ENCODE assay signal across 24 cellular contexts in genomic region chr20:48342822-48343513, GRCh38.
"Had no signal": no experiment of that assay in that cellular context is flagged by ENCODE, and none has a peak within 500 bp of the region (broad histone marks: within the 10 kb centered on the region; RNA-seq: fewer than 3 reads in every experiment).

No MANE protein-coding gene starts in this region.

- H3K9me3 ChIP-seq: gastrocnemius medialis, left lung, mucosa of descending colon, right atrium auricular region, sigmoid colon, spleen, testis, tibial artery had no signal

- DNase-seq: dorsolateral prefrontal cortex; effector CD4-positive, alpha-beta T cell; foreskin fibroblast; gastrocnemius medialis; heart left ventricle; left cardiac atrium; left lung; mesenchymal stem cell; mucosa of descending colon; naive B cell; sigmoid colon; spleen; stimulated activated CD4-positive, alpha-beta T cell treated with anti-CD3 and anti-CD28 coated beads, Interleukin-4, amount 100 ng/mL, for 4 hours; stimulated activated naive CD8-positive, alpha-beta T cell treated with anti-CD3 and anti-CD28 coated beads, Interleukin-15, Interleukin-2, amounts not matched to agents 100 U/mL and 50 U/mL, for 24 hours; substantia nigra; testis; tibial artery had no signal

- H2AFZ ChIP-seq: hepatocyte, parathyroid adenoma had no signal

- H3K9ac ChIP-seq: parathyroid adenoma had no signal

- H3K36me3 ChIP-seq: gastrocnemius medialis, heart left ventricle, left lung, right atrium auricular region, sigmoid colon, spleen, tibial artery had no signal

- H3K4me3 ChIP-seq: dorsolateral prefrontal cortex, gastrocnemius medialis, heart left ventricle, hepatocyte, left lung, mucosa of descending colon, right atrium auricular region, sigmoid colon, spleen, testis, tibial artery had no signal

- H3K27me3 ChIP-seq: gastrocnemius medialis, hepatocyte, right atrium auricular region, sigmoid colon, testis had no signal

- H3K4me2 ChIP-seq: hepatocyte had no signal

- H3K79me2 ChIP-seq: hepatocyte, parathyroid adenoma had no signal

- H3K4me1 ChIP-seq: gastrocnemius medialis, left lung, parathyroid adenoma, right atrium auricular region had no signal

- ATAC-seq: esophagus mucosa; gastrocnemius medialis; heart left ventricle; left cardiac atrium; left lung; mucosa of descending colon; natural killer cell treated with Interleukin-12 subunit alpha and Interleukin-12 subunit beta and Interleukin-15 and Interleukin-18, amount 100 ng/mL, for 72 hours; stimulated activated memory B cell treated with anti-CD40 and anti-IgM and Interleukin-4, amounts not matched to agents 10 μg/mL and 1 μg/mL and 100 μg/mL, for 72 hours; stimulated activated naive CD8-positive, alpha-beta T cell treated with anti-CD3 and anti-CD28 coated beads, Interleukin-15, Interleukin-2, amounts not matched to agents 100 U/mL and 50 U/mL, for 24 hours had no signal

- H3K27ac ChIP-seq: epithelial cell of prostate, gastrocnemius medialis, heart left ventricle, hepatocyte, left lung, parathyroid adenoma, right atrium auricular region, sigmoid colon, spleen, testis, tibial artery had no signal
